1 cellular context compared by ENCODE assay signal in genomic region chr9:108933641-108934322, GRCh38.
A peak's percentile ranks its signal among the peaks of the same experiment; 100 is the strongest.
TF ChIP-seq lines count a peak whose summit lies in the region.

Gene ELP1, minus strand, starts transcription at chr9:108934124. Its CDS starts 2,978 bp downstream, at chr9:108931146.

TF ChIP-seq in HepG2, 621 proteins besides CTCF, POLR2A, EP300 and RAD21 (continued from another document and continues in another):
- TF ChIP-seq E2F5 (CRISPR knock-in tag; conservative IDR thresholded peaks at IDR 0.05) (0 out of 2 replicates have a peak, but pooled peaks have one; percentile 52), CAMTA2 (CRISPR knock-in tag; IDR thresholded peaks at IDR 0.05; ENCODE audit: borderline replicate concordance) (0 out of 2 replicates have a peak, but pooled peaks have one; percentile 18), ZNF503 (CRISPR knock-in tag; IDR thresholded peaks at IDR 0.05) (peak; percentile 59; the same call in 1 of the 2 replicates), ERF (CRISPR knock-in tag; IDR thresholded peaks at IDR 0.05) (peak; percentile 77; the same call in 1 of the 2 replicates), ZNF784 (CRISPR knock-in tag; IDR thresholded peaks at IDR 0.05; ENCODE audit: borderline replicate concordance) (peak; percentile 22; the same call in 1 of the 2 replicates), PAXIP1 (CRISPR knock-in tag; conservative IDR thresholded peaks at IDR 0.05) (peak; percentile 39; the same call in 1 of the 2 replicates), ZNF335 (CRISPR knock-in tag; IDR thresholded peaks at IDR 0.05) (no peak), ZNF367 (CRISPR knock-in tag; IDR thresholded peaks at IDR 0.05; ENCODE audit: borderline replicate concordance) (no peak), HBP1 (CRISPR knock-in tag; IDR thresholded peaks at IDR 0.05; ENCODE audit: low read depth) (peak; percentile 16; the same call in 1 of the 2 replicates), GTF3A (CRISPR knock-in tag; conservative IDR thresholded peaks at IDR 0.05) (peak; percentile 66; the same call in 1 of the 2 replicates), ZNF614 (CRISPR knock-in tag; IDR thresholded peaks at IDR 0.05; ENCODE audit: borderline replicate concordance) (peak; percentile 77; the same call in 1 of the 2 replicates), NPAS2 (CRISPR knock-in tag; IDR thresholded peaks at IDR 0.05; ENCODE audit: borderline replicate concordance) (no peak), GTF2F1 (IDR thresholded peaks at IDR 0.05; ENCODE audit: low read length) (no peak), PRDM4 (CRISPR knock-in tag; IDR thresholded peaks at IDR 0.05; ENCODE audit: borderline replicate concordance) (no peak), ZNF260 (CRISPR knock-in tag; IDR thresholded peaks at IDR 0.05; ENCODE audit: borderline replicate concordance, low read depth) (no peak), FOXO1 (CRISPR knock-in tag; IDR thresholded peaks at IDR 0.05) (peak; percentile 50), TFDP2 (CRISPR knock-in tag; IDR thresholded peaks at IDR 0.05) (peak; percentile 88), ZNF598 (CRISPR knock-in tag; IDR thresholded peaks at IDR 0.05; ENCODE audit: borderline replicate concordance) (peak; percentile 54; the same call in 1 of the 2 replicates), ATF1 (CRISPR knock-in tag; IDR thresholded peaks at IDR 0.05) (peak; percentile 96), NR2C2 (CRISPR knock-in tag; IDR thresholded peaks at IDR 0.05; ENCODE audit: borderline replicate concordance) (peak; percentile 78; the same call in 1 of the 2 replicates), ATF7-NPFF (CRISPR knock-in tag; IDR thresholded peaks at IDR 0.05; ENCODE audit: low read depth) (peak; percentile 40; the same call in 1 of the 2 replicates), STAT6 (CRISPR knock-in tag; IDR thresholded peaks at IDR 0.05; ENCODE audit: borderline replicate concordance) (no peak), ETS1 (CRISPR knock-in tag; IDR thresholded peaks at IDR 0.05) (no peak), BHLHE40 (IDR thresholded peaks at IDR 0.05; ENCODE audit: low read length) (no peak), ZNF468 (CRISPR knock-in tag; IDR thresholded peaks at IDR 0.05) (no peak), ZNF263 (CRISPR knock-in tag; IDR thresholded peaks at IDR 0.05) (no peak), ZNF660 (CRISPR knock-in tag; IDR thresholded peaks at IDR 0.05; ENCODE audit: borderline replicate concordance, low read depth) (no peak), PBX2 (CRISPR knock-in tag; IDR thresholded peaks at IDR 0.05) (no peak), SMARCE1 (IDR thresholded peaks at IDR 0.05; ENCODE audit: borderline replicate concordance) (no peak), ZNF235 (CRISPR knock-in tag; IDR thresholded peaks at IDR 0.05; ENCODE audit: borderline replicate concordance) (no peak), ZMAT3 (CRISPR knock-in tag; conservative IDR thresholded peaks at IDR 0.05) (peak; percentile 77; the same call in 1 of the 2 replicates), DNMT1 (CRISPR knock-in tag; IDR thresholded peaks at IDR 0.05) (no peak), ZNF563 (CRISPR knock-in tag; IDR thresholded peaks at IDR 0.05) (no peak; the same call in 1 of the 2 replicates), SIN3A (IDR thresholded peaks at IDR 0.05; ENCODE audit: borderline replicate concordance, low read depth, low read length) (0 out of 2 replicates have a peak, but pooled peaks have one; percentile 31), MED8 (CRISPR knock-in tag; IDR thresholded peaks at IDR 0.05; ENCODE audit: insufficient replicate concordance) (peak; percentile 32), HNRNPH1 (optimal IDR thresholded peaks at IDR 0.05; ENCODE audit: low read depth, low read length) (no peak), HNRNPK (IDR thresholded peaks at IDR 0.05; ENCODE audit: low read depth, low read length, poor library complexity, severe bottlenecking) (no peak), ZGPAT (CRISPR knock-in tag; IDR thresholded peaks at IDR 0.05) (peak; percentile 83), ZNF792 (CRISPR knock-in tag; IDR thresholded peaks at IDR 0.05) (no peak)
